22 cellular contexts compared by ENCODE assay signal in the genomic region with DNA sequence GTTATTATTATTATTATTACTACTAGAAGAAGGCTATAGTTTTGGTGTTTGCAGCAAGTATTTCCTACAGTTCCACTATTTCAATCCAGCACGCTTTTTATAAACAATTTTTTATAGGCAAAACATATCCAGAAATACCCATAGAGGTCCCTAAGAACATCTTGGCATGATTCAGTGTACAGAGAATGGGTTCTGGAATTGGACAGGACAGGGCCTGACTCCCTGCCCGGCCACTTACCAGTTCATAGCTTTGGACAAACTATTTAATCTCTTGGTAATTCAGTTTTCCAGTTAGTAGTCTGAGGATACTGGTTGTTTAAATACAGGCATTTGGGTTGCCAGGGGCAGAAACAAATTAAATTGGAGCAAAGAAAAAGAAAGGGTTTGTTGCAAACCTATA.
"Had no signal": no experiment of that assay in that cellular context is flagged by ENCODE, and none has a peak within 500 bp of the region (broad histone marks: within the 10 kb centered on the region; RNA-seq: fewer than 3 reads in every experiment).

No MANE protein-coding gene starts in this region.

- H3K27me3 ChIP-seq: tibial nerve had no signal

- H3K4me1 ChIP-seq: neural progenitor cell, tibial nerve had no signal

- H3K36me3 ChIP-seq: neural progenitor cell, tibial nerve had no signal

- H3K27ac ChIP-seq: neural progenitor cell, tibial nerve had no signal

- H2AFZ ChIP-seq: neural progenitor cell had no signal

- ATAC-seq: naive thymus-derived CD4-positive, alpha-beta T cell; T-helper 17 cell had no signal

- H3K4me3 ChIP-seq: mucosa of descending colon, neural progenitor cell, tibial nerve had no signal

- DNase-seq: activated B cell treated with CpG ODN at 0.5 μM for 24 hours; activated CD4-positive, alpha-beta T cell treated with anti-CD3 and anti-CD28 coated beads for 4 hours; activated CD4-positive, alpha-beta T cell treated with anti-CD3 and anti-CD28 coated beads, Interleukin-2, amount 50 U/mL, for 48 hours; activated naive CD4-positive, alpha-beta T cell treated with anti-CD3 and anti-CD28 coated beads for 36 hours; activated naive CD8-positive, alpha-beta T cell treated with anti-CD3 and anti-CD28 coated beads, Interleukin-2, amount 10 ng/mL, durations not matched to agents 7 days and 5 days; activated T-cell treated with anti-CD3 and anti-CD28 coated beads, Interleukin-2, amount 50 U/mL, for 48 hours; amniotic stem cell; dermis blood vessel endothelial cell; effector CD8-positive, alpha-beta T cell; erythroblast; foreskin melanocyte; glutamatergic neuron; naive thymus-derived CD4-positive, alpha-beta T cell; posterior cingulate gyrus; retina; stimulated activated CD4-positive, alpha-beta T cell treated with anti-CD3 and anti-CD28 coated beads, Interleukin-4, amount 100 ng/mL, for 24 hours; stimulated activated naive CD4-positive, alpha-beta T cell treated with Interleukin-2 at 50 U/mL for 16 hours; substantia nigra; T-helper 17 cell had no signal

- H3K4me2 ChIP-seq: neural progenitor cell had no signal

- H3K9me3 ChIP-seq: mucosa of descending colon had no signal
